ENCODE assay signal across 18 cellular contexts in genomic region chr20:3800878-3801260, GRCh38. TPM values are rescaled to one million over a fixed set of nuclear protein-coding genes. Genes with fewer than 3 reads are reported as not detected.
DNase-seq lines count a peak whose midpoint lies in the region; ATAC-seq and TF ChIP-seq lines count a peak whose summit lies in the region.
"Had no signal": no experiment of that assay in that cellular context is flagged by ENCODE, and none has a peak within 500 bp of the region (broad histone marks: within the 10 kb centered on the region; RNA-seq: fewer than 3 reads in every experiment).

No MANE protein-coding gene starts in this region.

- dilution Hi-C loops in IMR-90 (cut with HindIII; ENCODE audit: low sequenced_read_pairs, unreplicated experiment), result no loop called here

- peaks cover 43 to 91% of the 10 kb centered on the region in 2 experiments for H3K79me1 ChIP-seq in IMR-90 (ENCODE audit: low read depth in 1 of 2, low read length in 2 of 2)

- H3K27ac ChIP-seq in IMR-90 (ENCODE audit: insufficient read depth, low read length) (no peak overlapping the region), skin epidermis (peak overlapping the region in 14 of 21 experiments; percentile 6 to 97 (median 90))
- H3K27ac ChIP-seq: foreskin keratinocyte had no signal

- peaks cover 31% of the 10 kb centered on the region for H3K4me1 ChIP-seq in IMR-90 (ENCODE audit: control insufficient read depth, insufficient read depth, low read length)

- no peaks in the 10 kb centered on the region for H3K27me3 Mint-ChIP-seq in activated T-cell treated with anti-CD3 and anti-CD28 coated beads, Interleukin-2, amount 50 U/mL, for 24 hours
- H3K27me3 Mint-ChIP-seq in central memory CD8-positive, alpha-beta T cell, result no peaks in the 10 kb centered on the region
- H3K27me3 Mint-ChIP-seq in Calu3 (ENCODE audit: unreplicated experiment), result no peaks in the 10 kb centered on the region
- H3K27me3 Mint-ChIP-seq: naive B cell, progenitor cell of endocrine pancreas had no signal

- TF ChIP-seq RAD21 in IMR-90 (IDR thresholded peaks at IDR 0.05; ENCODE audit: low read length), result no peak

- no peak overlapping the region for H3K9ac ChIP-seq in IMR-90 (ENCODE audit: low read depth, low read length)

- no peak overlapping the region for H3K18ac ChIP-seq in IMR-90 (ENCODE audit: low read depth, low read length)

- H3K4me1 Mint-ChIP-seq in activated T-cell treated with anti-CD3 and anti-CD28 coated beads, Interleukin-2, amount 50 U/mL, for 24 hours (ENCODE audit: low read depth), result peaks cover 81% of the 10 kb centered on the region
- peaks cover 79% of the 10 kb centered on the region for H3K4me1 Mint-ChIP-seq in central memory CD8-positive, alpha-beta T cell
- H3K4me1 Mint-ChIP-seq in Calu3 (ENCODE audit: low read depth, unreplicated experiment), result peaks cover 25% of the 10 kb centered on the region

- H3K14ac ChIP-seq in IMR-90 (replicated peaks; ENCODE audit: low read depth, low read length), result no peak overlapping the region

- no peak overlapping the region for H4K8ac ChIP-seq in IMR-90 (ENCODE audit: low read depth in 2 of 2, low read length in 2 of 2)

- no peak overlapping the region for H2BK120ac ChIP-seq in IMR-90 (ENCODE audit: low read depth, low read length)

- peaks cover 68% of the 10 kb centered on the region for H3K36me3 ChIP-seq in IMR-90 (ENCODE audit: control insufficient read depth, insufficient read depth, low read length)

- peak overlapping the region; percentile 48 for H2AK9ac ChIP-seq in IMR-90 (replicated peaks; ENCODE audit: low read depth, low read length, poor library complexity)

- H3K23ac ChIP-seq in IMR-90 (ENCODE audit: low read depth, low read length), result no peak overlapping the region

- no peak overlapping the region for H2BK20ac ChIP-seq in IMR-90 (ENCODE audit: low read depth, low read length)

- H2AK5ac ChIP-seq in IMR-90 (ENCODE audit: low read depth, low read length), result no peak overlapping the region

- H3K36me3 Mint-ChIP-seq in activated T-cell treated with anti-CD3 and anti-CD28 coated beads, Interleukin-2, amount 50 U/mL, for 24 hours (ENCODE audit: low read depth), result peaks cover 91% of the 10 kb centered on the region
- H3K36me3 Mint-ChIP-seq in central memory CD8-positive, alpha-beta T cell (ENCODE audit: insufficient read depth), result peaks cover 71% of the 10 kb centered on the region
- peaks cover 71% of the 10 kb centered on the region for H3K36me3 Mint-ChIP-seq in Calu3 (ENCODE audit: insufficient read depth, unreplicated experiment)

- H2BK5ac ChIP-seq in IMR-90 (ENCODE audit: low read depth, low read length, poor library complexity, severe bottlenecking), result no peak overlapping the region

- no peaks in the 10 kb centered on the region for H3K9me3 ChIP-seq in IMR-90 (ENCODE audit: control insufficient read depth, insufficient read depth, low read length)
- H3K9me3 ChIP-seq: A549 had no signal

- no peak overlapping the region for H2AFZ ChIP-seq in IMR-90 (replicated peaks; ENCODE audit: low read length, poor library complexity)

- no peak for DNase-seq in activated T-cell treated with anti-CD3 and anti-CD28 coated beads, Interleukin-2, amount 50 U/mL, for 24 hours
- DNase-seq in activated T-cell treated with anti-CD3 and anti-CD28 coated beads, Interleukin-2, amount 50 U/mL, for 1 hour, result no peak
- DNase-seq in IMR-90 (no peak), Calu3 (no peak)
- no peak for DNase-seq in central memory CD8-positive, alpha-beta T cell (ENCODE audit: low spot score in 2 of 2)
- DNase-seq: activated CD4-positive, CD25-positive, alpha-beta regulatory T cell; activated T-cell treated with anti-CD3 and anti-CD28 coated beads, Interleukin-2, amount 50 U/mL, for 4 hours; foreskin keratinocyte; naive B cell; NCI-H1092; stimulated activated naive CD4-positive, alpha-beta T cell treated with Interleukin-2 at 50 U/mL for 16 hours had no signal

- H3K4me3 ChIP-seq in IMR-90 (ENCODE audit: insufficient read depth, low read depth, low read length) (no peak overlapping the region), skin epidermis (no peak overlapping the region)
- H3K4me3 ChIP-seq: A549, K562 had no signal

- 100% methylated on average over 3 of the region's 8 CpGs; no CpG with 5 or more reads in 1 of the 2 experiments for WGBS in IMR-90 (ENCODE audit: extremely low coverage in 2 of 2, insufficient read length in 1 of 2), 2 experiments

- no peak overlapping the region for H3K4me2 ChIP-seq in IMR-90 (ENCODE audit: low read depth, low read length)
- H3K4me2 ChIP-seq: A549 had no signal

- no peaks in the 10 kb centered on the region for H4K20me1 ChIP-seq in IMR-90 (ENCODE audit: insufficient read depth, low read length)

- no peak overlapping the region for H3K4me3 Mint-ChIP-seq in activated T-cell treated with anti-CD3 and anti-CD28 coated beads, Interleukin-2, amount 50 U/mL, for 24 hours
- H3K4me3 Mint-ChIP-seq in central memory CD8-positive, alpha-beta T cell, result no peak overlapping the region
- no peak overlapping the region for H3K4me3 Mint-ChIP-seq in Calu3 (ENCODE audit: low read depth, unreplicated experiment)
- H3K4me3 Mint-ChIP-seq: activated T-cell treated with anti-CD3 and anti-CD28 coated beads, Interleukin-2, amount 50 U/mL, for 4 hours had no signal

- H4K91ac ChIP-seq in IMR-90 (ENCODE audit: insufficient read depth, low read depth, low read length), result no peak overlapping the region

- no peak overlapping the region for H3K56ac ChIP-seq in IMR-90 (ENCODE audit: extremely low read depth, insufficient read depth, low read length)

- no peak overlapping the region for H4K5ac ChIP-seq in IMR-90 (ENCODE audit: low read depth, low read length)

- no peak overlapping the region for H2BK15ac ChIP-seq in IMR-90 (ENCODE audit: low read depth, low read length)

- POLR2A ChIA-PET in IMR-90 (lab: Charles Lee; ENCODE audit: unreplicated experiment), result no interaction called here

- H3K9me3 Mint-ChIP-seq in activated T-cell treated with anti-CD3 and anti-CD28 coated beads, Interleukin-2, amount 50 U/mL, for 24 hours, result no peaks in the 10 kb centered on the region
- no peaks in the 10 kb centered on the region for H3K9me3 Mint-ChIP-seq in central memory CD8-positive, alpha-beta T cell
- no peaks in the 10 kb centered on the region for H3K9me3 Mint-ChIP-seq in Calu3 (ENCODE audit: low read depth, unreplicated experiment)
- H3K9me3 Mint-ChIP-seq: activated T-cell treated with anti-CD3 and anti-CD28 coated beads, Interleukin-2, amount 50 U/mL, for 4 hours had no signal

- BruUV-seq in IMR-90 (replicated peaks; lab: Mats Ljungman, UMichigan), result no TSS peak
- BruUV-seq in Calu3 (replicated peaks; lab: Mats Ljungman, UMichigan), result no TSS peak

- peak overlapping the region; percentile 97 for H3K27ac Mint-ChIP-seq in activated T-cell treated with anti-CD3 and anti-CD28 coated beads, Interleukin-2, amount 50 U/mL, for 24 hours
- peak overlapping the region; percentile 95 for H3K27ac Mint-ChIP-seq in central memory CD8-positive, alpha-beta T cell (ENCODE audit: low read depth)
- H3K27ac Mint-ChIP-seq in Calu3 (ENCODE audit: unreplicated experiment), result no peak overlapping the region

- H3K27me3 ChIP-seq in IMR-90 (ENCODE audit: control insufficient read depth, insufficient read depth, low read length), result no peaks in the 10 kb centered on the region
- H3K27me3 ChIP-seq: foreskin keratinocyte had no signal

- ATAC-seq in IMR-90 (ENCODE audit: low read depth), result no peak
- ATAC-seq in central memory CD8-positive, alpha-beta T cell (replicated peaks; ENCODE audit: extremely low read depth, poor library complexity, severe bottlenecking), result no peak
- ATAC-seq in GM21423 (IDR thresholded peaks at IDR 0.05; ENCODE audit: unreplicated experiment), result no peak
- ATAC-seq in GM19395 (IDR thresholded peaks at IDR 0.05; ENCODE audit: unreplicated experiment), result no peak
- ATAC-seq: A549; activated T-cell treated with anti-CD3 and anti-CD28 coated beads, Interleukin-2, amount 50 U/mL, for 4 hours; foreskin keratinocyte; K562 had no signal

- H3K4ac ChIP-seq in IMR-90 (ENCODE audit: low read depth, low read length), result no peak overlapping the region

- no peak for TF ChIP-seq POLR2A in IMR-90 (IDR thresholded peaks at IDR 0.05; ENCODE audit: low read depth, low read length)

- TF ChIP-seq CTCF in IMR-90 (conservative IDR thresholded peaks at IDR 0.05; ENCODE audit: low read depth, low read length) (no peak), Calu3 (IDR thresholded peaks at IDR 0.05; ENCODE audit: unreplicated experiment) (no peak)

- CTCF ChIA-PET in IMR-90 (lab: Yijun Ruan, JAX) (no interaction called here), Calu3 (lab: Charles Lee) (no interaction called here)

- H3K9me1 ChIP-seq in IMR-90 (ENCODE audit: insufficient read depth, low read length), result peaks cover 33% of the 10 kb centered on the region

- intact Hi-C loops in IMR-90 (cut with micrococcal nuclease), result no loop called here
- intact Hi-C loops in Calu3 (cut with micrococcal nuclease; ENCODE audit: unreplicated experiment), result no loop called here

- in situ Hi-C loops in IMR-90 (cut with MboI; ENCODE audit: low sequenced_read_pairs), result no loop called here

TF ChIP-seq in IMR-90, 13 proteins besides CTCF, POLR2A, EP300 and RAD21 (continues in another document):
- TF ChIP-seq MXI1 (IDR thresholded peaks at IDR 0.05; ENCODE audit: borderline replicate concordance, low read depth, low read length), result no peak

RNA-seq across cellular contexts. Expression of gene CDC25B, which starts 4.8 kb away (rescaled TPM):
- 14.5 and 14.7 TPM in 2 replicates for total RNA-seq in IMR-90 (2012; rRNA removed)
- polyA plus RNA-seq in IMR-90 (2012; rRNA removed), result 50.5 and 59.8 TPM in 2 replicates
- 35.2 and 48.2 TPM in 2 replicates for polyA plus RNA-seq in IMR-90 (2012; cell fraction: cytosol; rRNA removed)
- 165 TPM in 2 replicates for polyA plus RNA-seq in IMR-90 (2012; cell fraction: nucleus; rRNA removed; ENCODE audit: low replicate concordance)
- 69.6 and 75.0 TPM in 2 replicates for total RNA-seq in Calu3 (2022)

RNA-seq across cellular contexts. Expression of gene CENPB, which starts 14.3 kb away (rescaled TPM):
- total RNA-seq in IMR-90 (2012; rRNA removed) (59.1 and 72.2 TPM in 2 replicates), Calu3 (2022) (44.7 and 44.9 TPM in 2 replicates)
- 45.7 and 49.3 TPM in 2 replicates for polyA plus RNA-seq in IMR-90 (2012; rRNA removed)
- 37.2 and 44.3 TPM in 2 replicates for polyA plus RNA-seq in IMR-90 (2012; cell fraction: cytosol; rRNA removed)
- 18.7 and 35.4 TPM in 2 replicates for polyA plus RNA-seq in IMR-90 (2012; cell fraction: nucleus; rRNA removed; ENCODE audit: low replicate concordance)

RNA-seq across cellular contexts. Expression of gene AP5S1, which starts 19.5 kb away (rescaled TPM):
- 11.4 and 11.7 TPM in 2 replicates for total RNA-seq in IMR-90 (2012; rRNA removed)
- polyA plus RNA-seq in IMR-90 (2012; rRNA removed), result 10.1 and 12.5 TPM in 2 replicates
- polyA plus RNA-seq in IMR-90 (2012; cell fraction: cytosol; rRNA removed), result 10.6 and 20.2 TPM in 2 replicates
- 6.5 and 12.1 TPM in 2 replicates for polyA plus RNA-seq in IMR-90 (2012; cell fraction: nucleus; rRNA removed; ENCODE audit: low replicate concordance)
- total RNA-seq in Calu3 (2022), result 7.2 and 9.5 TPM in 2 replicates

RNA-seq across cellular contexts. Expression of gene SPEF1, which starts 19.6 kb away (rescaled TPM):
- total RNA-seq in IMR-90 (2012; rRNA removed), result under 0.01 TPM in 1 of 2 replicates, not detected in the other
- 0.15 and 0.26 TPM in 2 replicates for polyA plus RNA-seq in IMR-90 (2012; rRNA removed)
- polyA plus RNA-seq in IMR-90 (2012; cell fraction: cytosol; rRNA removed), result 0.30 and 0.54 TPM in 2 replicates
- 0.58 and 0.99 TPM in 2 replicates for polyA plus RNA-seq in IMR-90 (2012; cell fraction: nucleus; rRNA removed; ENCODE audit: low replicate concordance)
- total RNA-seq in Calu3 (2022), result 0.28 TPM in 1 of 2 replicates, not detected in the other
- total RNA-seq: K562, liver had no signal
- polyA plus RNA-seq: K562, liver had no signal

RNA-seq across cellular contexts. Expression of gene ADISSP, which starts 33.3 kb away (rescaled TPM):
- 31.4 and 31.9 TPM in 2 replicates for total RNA-seq in IMR-90 (2012; rRNA removed)
- polyA plus RNA-seq in IMR-90 (2012; rRNA removed), result 58.2 and 65.0 TPM in 2 replicates
- polyA plus RNA-seq in IMR-90 (2012; cell fraction: cytosol; rRNA removed), result 75.4 and 85.6 TPM in 2 replicates
- polyA plus RNA-seq in IMR-90 (2012; cell fraction: nucleus; rRNA removed; ENCODE audit: low replicate concordance), result 17.7 and 47.7 TPM in 2 replicates
- 27.3 and 29.0 TPM in 2 replicates for total RNA-seq in Calu3 (2022)
